ENCODE assay signal across 30 cellular contexts in the genomic region with DNA sequence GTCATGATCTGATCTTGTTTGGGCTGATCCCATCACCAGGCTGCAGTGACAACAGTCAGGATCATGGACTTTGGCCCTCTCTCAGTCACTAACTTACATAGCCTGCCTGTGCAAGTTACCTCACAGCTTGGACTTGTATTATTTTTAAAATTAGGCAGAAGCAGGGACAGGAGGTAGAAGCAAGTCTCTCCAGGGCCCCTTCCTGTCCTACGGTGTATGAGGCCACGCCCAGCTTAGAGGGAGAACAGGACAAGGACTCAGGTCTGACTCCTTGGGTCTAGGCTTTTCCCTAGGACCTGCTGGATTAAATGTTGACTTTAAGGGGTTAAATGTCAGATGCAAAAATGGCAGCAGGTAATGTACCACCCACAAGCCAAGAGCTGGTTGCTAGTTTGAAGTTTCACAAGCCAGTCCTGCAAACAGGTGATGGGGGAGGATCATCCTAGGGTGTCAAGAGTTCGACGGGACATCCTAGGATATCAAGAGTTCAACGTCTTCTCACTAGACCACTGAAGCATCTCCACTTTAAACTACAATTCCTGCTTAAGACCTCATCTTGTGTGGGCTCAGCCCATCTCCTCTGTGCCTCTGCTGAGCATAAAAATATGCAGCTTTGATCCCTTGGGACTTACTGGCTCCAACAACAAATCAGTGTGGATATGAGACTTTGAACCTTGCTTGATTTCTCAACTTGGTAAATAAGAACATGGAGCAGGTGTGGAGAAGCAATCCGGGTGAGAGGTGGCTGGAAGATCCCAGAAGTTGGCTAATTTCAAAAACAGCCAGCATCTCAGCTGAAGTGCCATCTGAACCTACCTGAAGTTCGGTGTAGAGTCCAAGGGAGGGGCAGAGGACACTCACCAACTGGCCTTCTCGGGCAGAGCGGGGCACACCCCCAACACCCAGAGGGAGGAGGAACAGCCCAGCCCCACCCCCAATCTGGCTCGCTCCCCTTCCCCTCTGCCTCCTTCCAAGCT. TPM values are rescaled to one million over a fixed set of nuclear protein-coding genes. Genes with fewer than 3 reads are reported as not detected.
DNase-seq lines count a peak whose midpoint lies in the region; ATAC-seq, FAIRE-seq and TF ChIP-seq lines count a peak whose summit lies in the region.
"Had no signal": no experiment of that assay in that cellular context is flagged by ENCODE, and none has a peak within 500 bp of the region (broad histone marks: within the 10 kb centered on the region; RNA-seq: fewer than 3 reads in every experiment).

No MANE protein-coding gene starts in this region.

- intact Hi-C loops in HepG2 (cut with micrococcal nuclease; ENCODE audit: unreplicated experiment): loop anchor here (1.0 to 2.0 kb wide), 2 partner anchors 11 to 39 kb away; no protein-coding TSS in a partner anchor
- intact Hi-C loops in stomach (cut with DNase I; ENCODE audit: low total_unique reads): no loop called here

- H3K27me3 Mint-ChIP-seq in brain: peaks cover 3% of the 10 kb centered on the region
- H3K27me3 Mint-ChIP-seq: dendritic cell treated with granulocyte-macrophage colony-stimulating factor and Interleukin-4, amounts not matched to agents 40 ng/mL and 50 ng/mL, for 4 days; progenitor cell of endocrine pancreas; T-cell had no signal

- in situ Hi-C loops in HepG2 (cut with HindIII; ENCODE audit: extremely low pct_ligation_motif_present, low pct_unique_long_range_greater_than_20kb): no loop called here

- POLR2A ChIA-PET in HepG2 (lab: Yijun Ruan, JAX): interaction anchor here (0.8 to 6.3 kb wide), 19 partner anchors 9 to 202 kb away, joined by 3 to 133 read pairs (median 8); partner anchors contain the start of genes CCT7, PRADC1, SFXN5 and SMYD5

- H3K4me2 ChIP-seq in HepG2 (ENCODE audit: low read depth, low read length): peak overlapping the region; percentile 96

- peaks cover 4 to 15% of the 10 kb centered on the region in 2 experiments; a peak in 3 of 5 replicates for H3K36me3 ChIP-seq in HepG2 (replicated peaks in 1 of 2; ENCODE audit: control insufficient read depth in 1 of 2, insufficient read depth in 2 of 2, low read length in 2 of 2)
- H3K36me3 ChIP-seq in stomach: peaks cover 0 to 15% (median 11%) of the 10 kb centered on the region in 4 donors
- H3K36me3 ChIP-seq: ascending aorta, SJCRH30 had no signal

- TF ChIP-seq RAD21 in HepG2 (CRISPR knock-in tag; IDR thresholded peaks at IDR 0.05): peak; percentile 52; the same call in 1 of the 2 replicates

- CTCF ChIA-PET in HepG2 (lab: Yijun Ruan, JAX; ENCODE audit: low intra/inter-chr PET ratio, low total read pairs): interaction anchor here (1.5 kb wide), 1 partner anchor 31 kb away, joined by 3 read pairs; no protein-coding TSS in a partner anchor

- H2AFZ ChIP-seq in HepG2 (ENCODE audit: low read length): no peak overlapping the region

- H3K27me3 ChIP-seq in HepG2 (ENCODE audit: control insufficient read depth in 1 of 2, insufficient read depth in 2 of 2, low read length in 2 of 2) (no peaks in the 10 kb centered on the region), stomach (no peaks in the 10 kb centered on the region)
- H3K27me3 ChIP-seq: ascending aorta, foreskin keratinocyte, sigmoid colon, SJCRH30, upper lobe of left lung had no signal

- H3K4me1 ChIP-seq in HepG2 (ENCODE audit: insufficient read depth, low read length) (peaks cover 72% of the 10 kb centered on the region), stomach (peaks cover 0 to 31% (median 15%) of the 10 kb centered on the region in 4 donors)
- H3K4me1 ChIP-seq: foreskin keratinocyte, sigmoid colon, SJCRH30 had no signal

- H3K4me1 Mint-ChIP-seq in brain: peaks cover 6% of the 10 kb centered on the region
- H3K4me1 Mint-ChIP-seq: T-cell had no signal

- no peaks in the 10 kb centered on the region for H3K9me3 Mint-ChIP-seq in brain
- H3K9me3 Mint-ChIP-seq: dendritic cell treated with granulocyte-macrophage colony-stimulating factor and Interleukin-4, amounts not matched to agents 40 ng/mL and 50 ng/mL, for 4 days; T-cell had no signal

- TF ChIP-seq POLR2A in HepG2 (IDR thresholded peaks at IDR 0.05; ENCODE audit: insufficient read depth in 1 of 2, low read depth in 2 of 2, low read length in 2 of 2): peak; percentile 49 to 78
- no peak for TF ChIP-seq POLR2A in stomach (IDR thresholded peaks at IDR 0.05)

- no peaks in the 10 kb centered on the region for H3K9me3 ChIP-seq in HepG2 (ENCODE audit: low read length)
- no peaks in the 10 kb centered on the region for H3K9me3 ChIP-seq in stomach
- H3K9me3 ChIP-seq: ascending aorta, sigmoid colon, SJCRH30, upper lobe of left lung had no signal

- H3K27ac Mint-ChIP-seq in brain: peak overlapping the region in 3 of 5 experiments; percentile 11 to 36 (median 27)
- H3K27ac Mint-ChIP-seq: dendritic cell treated with granulocyte-macrophage colony-stimulating factor and Interleukin-4, amounts not matched to agents 40 ng/mL and 50 ng/mL, for 4 days; T-cell had no signal

- peak overlapping the region; percentile 77 for H3K9ac ChIP-seq in HepG2 (ENCODE audit: insufficient read depth, low read depth, low read length)

- peak; percentile 79 for ATAC-seq in HepG2
- no peak for ATAC-seq in GM19351 (IDR thresholded peaks at IDR 0.05; ENCODE audit: unreplicated experiment)
- ATAC-seq: esophagus mucosa, foreskin keratinocyte, T-cell had no signal

- no peaks in the 10 kb centered on the region for H3K36me3 Mint-ChIP-seq in brain

- no peaks in the 10 kb centered on the region for H4K20me1 ChIP-seq in HepG2 (ENCODE audit: insufficient read depth, low read length)

- WGBS in HepG2 (ENCODE audit: low lambda C conversion rate): 3% methylated on average over 10 of the region's 10 CpGs
- 57 to 67% (median 64%) methylated on average over 9 to 10 of the region's 10 CpGs for WGBS in stomach, 5 donors

- peak overlapping the region; percentile 97 for H3K27ac ChIP-seq in HepG2 (ENCODE audit: extremely low read length, insufficient read depth, low read length)
- H3K27ac ChIP-seq in stomach: peak overlapping the region; percentile 13 to 58 (median 47)
- H3K27ac ChIP-seq: ascending aorta, foreskin keratinocyte, sigmoid colon, SJCRH30, upper lobe of left lung, WERI-Rb-1 had no signal

- TF ChIP-seq EP300 in HepG2 (IDR thresholded peaks at IDR 0.05; ENCODE audit: low read depth in 2 of 2, low read length in 2 of 2) (peak; percentile 91 to 98), HepG2 (CRISPR knock-in tag; IDR thresholded peaks at IDR 0.05; ENCODE audit: borderline replicate concordance) (peak; percentile 90), stomach (IDR thresholded peaks at IDR 0.05) (no peak)

- H3K4me3 ChIP-seq in HepG2 (replicated peaks in 1 of 3; ENCODE audit: insufficient read depth in 1 of 3, low read depth in 2 of 3, low read length in 3 of 3) (peak overlapping the region; percentile 23 to 57 (median 31); a peak in 5 of 6 replicates), stomach (no peak overlapping the region)
- H3K4me3 ChIP-seq: ascending aorta, sigmoid colon, SJCRH30, upper lobe of left lung had no signal

- no peak overlapping the region for H3K4me3 Mint-ChIP-seq in brain
- H3K4me3 Mint-ChIP-seq: dendritic cell treated with granulocyte-macrophage colony-stimulating factor and Interleukin-4, amounts not matched to agents 40 ng/mL and 50 ng/mL, for 4 days; T-cell had no signal

- peak; percentile 71 for DNase-seq in HT-29 (ENCODE audit: low spot score)
- DNase-seq in HepG2 (ENCODE audit: low spot score): peak; percentile 99
- no peak for DNase-seq in stomach
- DNase-seq in activated T-cell treated with anti-CD3 and anti-CD28 coated beads for 4 hours: no peak
- no peak for DNase-seq in NCI-H2227 (lab: John Stamatoyannopoulos, UW; ENCODE audit: unreplicated experiment)
- DNase-seq: activated CD4-positive, alpha-beta T cell treated with anti-CD3 and anti-CD28 coated beads for 48 hours; activated CD8-positive, alpha-beta memory T cell treated with anti-CD3 and anti-CD28 coated beads for 24 hours; activated effector memory CD4-positive, alpha-beta T cell treated with Interleukin-2 at 50 U/mL for 16 hours; DND-41; foreskin keratinocyte; GF-D8; HCEC 1CT; head of caudate nucleus; mammary epithelial cell; NCI-H446 treated with DMSO at 0.1 percent for 48 hours; NCI-H774; sigmoid colon; SJCRH30; stimulated activated CD4-positive, alpha-beta T cell treated with anti-CD3 and anti-CD28 coated beads, Interleukin-4, amount 100 ng/mL, for 24 hours; T-cell; upper lobe of left lung; WERI-Rb-1 had no signal

- peaks cover 5% of the 10 kb centered on the region for H3K79me2 ChIP-seq in HepG2 (ENCODE audit: insufficient read depth, low read length)

- FAIRE-seq in HepG2 (lab: Jason Lieb, UNC): peak; percentile 98
- FAIRE-seq: D721Med, keratinocyte had no signal

- no peak for TF ChIP-seq CTCF in brain (conservative IDR thresholded peaks at IDR 0.05)
- TF ChIP-seq CTCF in HepG2 (CRISPR knock-in tag; IDR thresholded peaks at IDR 0.05): peak; percentile 14; the same call in 1 of the 2 replicates
- no peak for TF ChIP-seq CTCF in stomach (IDR thresholded peaks at IDR 0.05)

- BruUV-seq in HepG2 (replicated peaks; lab: Mats Ljungman, UMichigan): TSS peak; percentile 97

RNA-seq across cellular contexts. Expression of gene SFXN5, which starts 39.5 kb away (rescaled TPM):
- total RNA-seq in HT-29 (2014; rRNA removed; shearing (Covaris generic)): 48.3 and 49.4 TPM in 2 replicates
- polyA plus RNA-seq in brain (ENCODE audit: insufficient read depth, low read depth, low replicate concordance): 42.2 TPM
- total RNA-seq in HepG2 (2016; rRNA removed; fragmentation: Illumina TruSeq; extraction: Trizol): 22.2 and 34.9 TPM in 2 replicates
- total RNA-seq in HepG2 (2016; cell fraction: cytosol; rRNA removed; fragmentation: Illumina TruSeq; extraction: Trizol; ENCODE audit: low read depth): 11.0 and 15.1 TPM in 2 replicates
- total RNA-seq in HepG2 (2016; cell fraction: insoluble cytoplasmic fraction; rRNA removed; fragmentation: Illumina TruSeq; extraction: Trizol): 21.1 and 36.4 TPM in 2 replicates
- 13.2 and 15.3 TPM in 2 replicates for total RNA-seq in HepG2 (2016; cell fraction: membrane; rRNA removed; fragmentation: Illumina TruSeq; extraction: Trizol)
- total RNA-seq in HepG2 (2016; cell fraction: nucleus; rRNA removed; fragmentation: Illumina TruSeq; extraction: Trizol): 42.2 and 47.8 TPM in 2 replicates
- 37.4 and 42.8 TPM in 2 replicates for polyA plus RNA-seq in HepG2 (2011; rRNA removed)
- 13.2 and 17.2 TPM in 2 replicates for polyA plus RNA-seq in HepG2 (2011; cell fraction: cytosol; rRNA removed)
- 139 and 168 TPM in 2 replicates for polyA plus RNA-seq in HepG2 (2011; cell fraction: nucleus; rRNA removed)
- 18.2 and 24.8 TPM in 2 replicates for polyA plus RNA-seq in HepG2 (2012)
- polyA plus RNA-seq in HepG2 (2016; cell fraction: cytosol; fragmentation: Illumina TruSeq; extraction: Trizol; ENCODE audit: low read depth): 6.1 and 6.5 TPM in 2 replicates
- polyA plus RNA-seq in HepG2 (2016; cell fraction: insoluble cytoplasmic fraction; fragmentation: Illumina TruSeq; extraction: Trizol; ENCODE audit: low read depth): 23.9 and 25.9 TPM in 2 replicates
- 8.0 and 9.0 TPM in 2 replicates for polyA plus RNA-seq in HepG2 (2016; cell fraction: membrane; fragmentation: Illumina TruSeq; extraction: Trizol; ENCODE audit: low read depth)
- polyA plus RNA-seq in HepG2 (2016; cell fraction: nucleus; fragmentation: Illumina TruSeq; extraction: Trizol; ENCODE audit: insufficient read depth, low read depth): 68.3 and 69.6 TPM in 2 replicates
- polyA minus RNA-seq in HepG2 (2011; rRNA and poly(A)+ RNA removed; ENCODE audit: low replicate concordance): 36.5 and 73.0 TPM in 2 replicates
- 12.6 and 13.0 TPM in 2 replicates for polyA minus RNA-seq in HepG2 (2011; cell fraction: cytosol; rRNA and poly(A)+ RNA removed)
- 49.6 and 54.8 TPM in 2 replicates for polyA minus RNA-seq in HepG2 (2011; cell fraction: nucleus; rRNA and poly(A)+ RNA removed)
- 100 to 1,000 TPM in 1 of 5 donors, 10 to 100 TPM in 4; 17.0 to 118 (median 38.5) TPM for total RNA-seq in stomach
- polyA plus RNA-seq in stomach: 1 to 10 TPM; 2.7 to 9.4 (median 5.7) TPM

Comparison
In these comparisons a context has a peak if more than half of its experiments do, and no peak if none do; other contexts are left out.
1. DNase-seq: peak in HT-29 (single experiment) and HepG2 (single experiment); none in stomach (single experiment), activated T-cell treated with anti-CD3 and anti-CD28 coated beads for 4 hours (single experiment) and NCI-H2227 (single experiment).
2. H3K4me3 ChIP-seq: peak in HepG2 (3 of 3); none in stomach (0 of 4).
3. POLR2A ChIP-seq: peak in HepG2 (2 of 2); none in stomach (0 of 4).